Comparison of ENCODE assay signal across 8 cellular contexts in the genomic region with DNA sequence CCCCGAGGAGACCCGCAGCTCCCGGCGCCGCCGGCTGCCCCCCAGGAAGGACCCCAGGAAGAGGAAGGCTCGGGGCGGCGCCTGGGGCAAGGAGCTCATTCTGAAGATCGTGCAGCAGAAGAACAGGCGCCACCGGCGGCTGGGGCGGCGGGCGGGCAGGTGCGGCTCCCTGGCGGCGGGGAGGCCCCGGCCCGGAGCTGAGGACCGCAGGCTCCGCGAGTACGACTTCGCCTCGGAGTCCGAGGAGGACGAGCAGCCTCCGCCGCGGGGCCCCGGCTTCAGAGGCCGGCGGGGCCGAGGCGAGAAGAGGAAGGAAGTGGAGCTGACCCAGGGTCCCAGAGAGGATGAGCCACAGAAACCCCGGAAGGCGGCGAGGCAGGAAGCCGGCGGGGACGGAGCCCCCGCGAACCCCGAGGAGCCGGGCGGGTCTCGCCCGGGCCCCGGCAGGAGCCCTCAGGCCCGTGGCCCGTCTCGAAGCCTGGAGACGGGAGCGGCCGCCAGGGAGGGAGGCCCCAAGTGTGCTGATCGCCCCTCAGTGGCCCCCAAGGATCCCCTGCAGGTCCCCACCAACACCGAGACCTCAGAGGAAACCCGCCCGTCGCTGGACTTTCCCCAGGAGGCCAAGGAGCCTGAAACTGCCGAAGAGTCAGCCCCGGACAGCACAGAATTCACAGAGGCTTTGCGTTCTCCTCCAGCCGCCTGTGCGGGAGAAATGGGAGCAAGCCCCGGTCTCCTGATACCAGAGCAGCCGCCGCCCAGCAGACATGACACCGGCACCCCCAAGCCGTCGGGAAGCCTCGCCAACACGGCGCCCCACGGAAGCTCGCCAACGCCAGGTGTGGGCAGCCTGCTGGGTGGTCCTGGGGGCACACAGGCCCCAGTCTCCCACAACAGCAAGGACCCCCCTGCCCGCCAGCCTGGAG. TPM values are rescaled to one million over a fixed set of nuclear protein-coding genes. Genes with fewer than 3 reads are reported as not detected.
DNase-seq lines count a peak whose midpoint lies in the region; ATAC-seq, FAIRE-seq and TF ChIP-seq lines count a peak whose summit lies in the region.

No MANE protein-coding gene starts in this region.

- peak overlapping the region; percentile 71 for H3K4me3 Mint-ChIP-seq in activated naive CD8-positive, alpha-beta T cell treated with anti-CD3 and anti-CD28 coated beads for 36 hours

- H3K9me3 Mint-ChIP-seq in activated naive CD8-positive, alpha-beta T cell treated with anti-CD3 and anti-CD28 coated beads for 36 hours = no peaks in the 10 kb centered on the region

- no peaks in the 10 kb centered on the region for H3K79me2 ChIP-seq in hepatocyte

- no peak for TF ChIP-seq CTCF in hepatocyte (IDR thresholded peaks at IDR 0.05; ENCODE audit: poor library complexity)

- H3K9me3 ChIP-seq in NT2/D1 (ENCODE audit: insufficient read depth, low read length) (no peaks in the 10 kb centered on the region), hepatocyte (ENCODE audit: low read depth) (no peaks in the 10 kb centered on the region)

- H3K4me1 ChIP-seq in NT2/D1 (ENCODE audit: insufficient read depth, insufficient read length) (peaks cover 12% of the 10 kb centered on the region), hepatocyte (ENCODE audit: insufficient read depth) (no peaks in the 10 kb centered on the region)

- H3K36me3 Mint-ChIP-seq in activated naive CD8-positive, alpha-beta T cell treated with anti-CD3 and anti-CD28 coated beads for 36 hours = no peaks in the 10 kb centered on the region

- H4K20me1 ChIP-seq in hepatocyte (ENCODE audit: insufficient read depth, poor library complexity, severe bottlenecking) = no peaks in the 10 kb centered on the region

- DNase-seq in GM18507 (ENCODE audit: extremely low spot score, insufficient read length, low read depth) (peak; percentile 64), NT2/D1 (ENCODE audit: low read depth, low spot score) (no peak), left lobe of liver (ENCODE audit: low spot score) (no peak), occipital lobe (lab: John Stamatoyannopoulos, UW) (no peak), NCI-H1105 (lab: John Stamatoyannopoulos, UW) (no peak), hepatocyte (ENCODE audit: low spot score) (no peak)
- DNase-seq in activated naive CD8-positive, alpha-beta T cell treated with anti-CD3 and anti-CD28 coated beads for 36 hours = peak; percentile 64
- peak; percentile 17 for DNase-seq in stimulated activated naive CD4-positive, alpha-beta T cell treated with Interleukin-2 at 50 U/mL for 16 hours (lab: John Stamatoyannopoulos, UW)

- 96% methylated on average over 33 of the region's 80 CpGs for WGBS in hepatocyte (ENCODE audit: low lambda C conversion rate, missing lambda C conversion rate)

- no peak overlapping the region for H3K27ac Mint-ChIP-seq in activated naive CD8-positive, alpha-beta T cell treated with anti-CD3 and anti-CD28 coated beads for 36 hours

- H3K36me3 ChIP-seq in NT2/D1 (ENCODE audit: insufficient read depth, insufficient read length, low read length) = peaks cover 2% of the 10 kb centered on the region
- no peaks in the 10 kb centered on the region for H3K36me3 ChIP-seq in hepatocyte (replicated peaks; ENCODE audit: insufficient read depth, low read depth)

- no peaks in the 10 kb centered on the region for H3K27me3 Mint-ChIP-seq in activated naive CD8-positive, alpha-beta T cell treated with anti-CD3 and anti-CD28 coated beads for 36 hours

- no peak overlapping the region for H3K4me2 ChIP-seq in hepatocyte

- peaks cover 32% of the 10 kb centered on the region for H3K27me3 ChIP-seq in NT2/D1 (ENCODE audit: insufficient read depth, insufficient read length)
- no peaks in the 10 kb centered on the region for H3K27me3 ChIP-seq in hepatocyte

- H3K4me3 ChIP-seq in NT2/D1 (ENCODE audit: insufficient read length, low read depth) (peak overlapping the region; percentile 21), hepatocyte (no peak overlapping the region)

- peaks cover 7% of the 10 kb centered on the region for H3K4me1 Mint-ChIP-seq in activated naive CD8-positive, alpha-beta T cell treated with anti-CD3 and anti-CD28 coated beads for 36 hours

- no peak overlapping the region for H2AFZ ChIP-seq in hepatocyte

- ATAC-seq in left lobe of liver = peak; percentile 53

- FAIRE-seq in GM18507 (lab: Jason Lieb, UNC) = peak; percentile 75

- H3K27ac ChIP-seq in hepatocyte = no peak overlapping the region

- peak overlapping the region; percentile 64 for H3K9ac ChIP-seq in NT2/D1 (ENCODE audit: insufficient read length, low read depth)

- no peaks in the 10 kb centered on the region for H3K9me2 ChIP-seq in hepatocyte (replicated peaks; ENCODE audit: insufficient read depth)

RNA-seq across cellular contexts. Expression of a gene that starts 22.3 kb away (rescaled TPM):
- total RNA-seq in activated naive CD8-positive, alpha-beta T cell treated with anti-CD3 and anti-CD28 coated beads for 36 hours = 1 to 10 TPM; 6.7 to 6.9 TPM
- total RNA-seq in left lobe of liver = 14.6 TPM
- 1.2 TPM for total RNA-seq in occipital lobe
- 3.1 and 4.1 TPM in 2 replicates for total RNA-seq in hepatocyte
- 8.3 and 11.9 TPM in 2 replicates for polyA plus RNA-seq in hepatocyte

RNA-seq across cellular contexts. Expression of a gene that starts 48.0 kb away (rescaled TPM):
- total RNA-seq in activated naive CD8-positive, alpha-beta T cell treated with anti-CD3 and anti-CD28 coated beads for 36 hours = 1 to 10 TPM; 1.2 to 1.3 TPM
- total RNA-seq in left lobe of liver (0.38 TPM), occipital lobe (0.31 TPM), hepatocyte (0.72 and 1.0 TPM in 2 replicates)
- 0.94 and 1.3 TPM in 2 replicates for polyA plus RNA-seq in hepatocyte

Comparison
In these comparisons a context has a peak if more than half of its experiments do, and no peak if none do; other contexts are left out.
1. DNase-seq: peak in GM18507 (single experiment), activated naive CD8-positive, alpha-beta T cell treated with anti-CD3 and anti-CD28 coated beads for 36 hours (single experiment) and stimulated activated naive CD4-positive, alpha-beta T cell treated with Interleukin-2 at 50 U/mL for 16 hours (single experiment); none in NT2/D1 (single experiment), left lobe of liver (single experiment), occipital lobe (single experiment), NCI-H1105 (single experiment) and hepatocyte (single experiment).